ENCODE assay signal across 10 cellular contexts in the genomic region with DNA sequence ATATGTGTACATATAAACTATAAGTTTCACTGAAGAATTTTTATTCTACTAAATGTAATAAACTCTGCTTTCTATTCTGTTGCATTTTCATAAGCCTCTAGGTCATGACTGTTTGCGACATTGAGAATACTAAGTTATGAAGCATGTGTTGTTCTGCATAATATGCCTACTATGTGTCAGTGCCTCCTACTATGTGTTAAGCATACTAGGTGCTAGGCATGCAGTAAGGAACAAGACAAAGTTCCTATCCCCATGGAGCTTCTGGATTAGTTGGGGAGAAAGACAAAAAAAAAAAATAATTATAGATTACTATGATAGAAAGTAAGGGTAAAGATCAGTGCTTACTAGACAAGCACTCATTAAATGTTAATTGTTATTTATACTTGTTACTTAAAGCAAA. TPM values are rescaled to one million over a fixed set of nuclear protein-coding genes. Genes with fewer than 3 reads are reported as not detected.
DNase-seq lines count a peak whose midpoint lies in the region; ATAC-seq and TF ChIP-seq lines count a peak whose summit lies in the region.
"Had no signal": no experiment of that assay in that cellular context is flagged by ENCODE, and none has a peak within 500 bp of the region (broad histone marks: within the 10 kb centered on the region; RNA-seq: fewer than 3 reads in every experiment).

No MANE protein-coding gene starts in this region.

- H3K9me3 Mint-ChIP-seq in Caco-2 (ENCODE audit: unreplicated experiment), result no peaks in the 10 kb centered on the region

- H3K4me3 Mint-ChIP-seq in Caco-2 (ENCODE audit: unreplicated experiment), result peak overlapping the region; percentile 93

- no peak overlapping the region for H3K27ac Mint-ChIP-seq in Caco-2 (ENCODE audit: unreplicated experiment)

- H3K36me3 ChIP-seq in Caco-2 (ENCODE audit: control insufficient read depth, insufficient read depth, low read length) (no peaks in the 10 kb centered on the region), Loucy (ENCODE audit: insufficient read depth, low read length) (no peaks in the 10 kb centered on the region), endocrine pancreas (ENCODE audit: control insufficient read depth, insufficient read depth, low read length) (no peaks in the 10 kb centered on the region), osteoblast (ENCODE audit: insufficient read depth, low read length) (no peaks in the 10 kb centered on the region)

- peak overlapping the region; percentile 92 for H3K9ac ChIP-seq in Loucy (ENCODE audit: low read depth, low read length, poor library complexity, severe bottlenecking)
- no peak overlapping the region for H3K9ac ChIP-seq in endocrine pancreas (ENCODE audit: control insufficient read depth, insufficient read depth, low read length)

- H3K27ac ChIP-seq in osteoblast (ENCODE audit: low read depth, low read length), result no peak overlapping the region

- intact Hi-C loops in Caco-2 (cut with micrococcal nuclease; ENCODE audit: unreplicated experiment), result no loop called here

- no peaks in the 10 kb centered on the region for H3K9me2 ChIP-seq in Loucy (replicated peaks; ENCODE audit: low read depth, low read length)

- H3K4me3 ChIP-seq in Caco-2 (ENCODE audit: low read depth, low read length), result no peak overlapping the region
- peak overlapping the region; percentile 83 for H3K4me3 ChIP-seq in Loucy (ENCODE audit: low read length, poor library complexity, severe bottlenecking)
- peak overlapping the region; percentile 91 for H3K4me3 ChIP-seq in endocrine pancreas (ENCODE audit: control insufficient read depth, insufficient read depth, low read length)
- peak overlapping the region; percentile 95 for H3K4me3 ChIP-seq in osteoblast (ENCODE audit: insufficient read depth, low read length)

- no peaks in the 10 kb centered on the region for H3K27me3 Mint-ChIP-seq in Caco-2 (ENCODE audit: insufficient read depth, unreplicated experiment)

- H3K27me3 ChIP-seq in Caco-2 (replicated peaks; ENCODE audit: control insufficient read depth, insufficient read depth, low read length), result no peaks in the 10 kb centered on the region
- H3K27me3 ChIP-seq in Loucy (ENCODE audit: insufficient read depth, low read length, poor library complexity, severe bottlenecking), result no peaks in the 10 kb centered on the region
- H3K27me3 ChIP-seq in endocrine pancreas (ENCODE audit: control insufficient read depth, insufficient read depth, low read length), result no peaks in the 10 kb centered on the region
- H3K27me3 ChIP-seq in osteoblast (ENCODE audit: insufficient read depth, low read length), result no peaks in the 10 kb centered on the region

- DNase-seq in Caco-2 (no peak), osteoblast (ENCODE audit: insufficient read length, low spot score, missing footprints) (no peak), HEK293T (ENCODE audit: extremely low spot score) (no peak)
- DNase-seq: activated gamma-delta T cell; nucleus accumbens; stimulated activated CD4-positive, alpha-beta T cell treated with anti-CD3 and anti-CD28 coated beads, Interleukin-4, amount 100 ng/mL, for 4 hours had no signal

- no peak for ATAC-seq in HG03521 (IDR thresholded peaks at IDR 0.05; ENCODE audit: unreplicated experiment)
- ATAC-seq in GM21367 (IDR thresholded peaks at IDR 0.05; ENCODE audit: unreplicated experiment), result no peak

- no peaks in the 10 kb centered on the region for H3K4me1 Mint-ChIP-seq in Caco-2 (ENCODE audit: low read depth, unreplicated experiment)

- POLR2A ChIA-PET in Caco-2 (lab: Charles Lee), result no interaction called here
- POLR2A ChIA-PET in HEK293T (lab: Yijun Ruan, JAX), result interaction anchor here (0.6 to 0.8 kb wide), 2 partner anchors 64 to 1163 kb away, joined by 3 read pairs; no protein-coding TSS in a partner anchor

- H3K9me3 ChIP-seq in Caco-2, result no peaks in the 10 kb centered on the region
- no peaks in the 10 kb centered on the region for H3K9me3 ChIP-seq in Loucy (ENCODE audit: insufficient read depth, low read depth, low read length)
- no peaks in the 10 kb centered on the region for H3K9me3 ChIP-seq in endocrine pancreas (ENCODE audit: control insufficient read depth, low read length)
- no peaks in the 10 kb centered on the region for H3K9me3 ChIP-seq in osteoblast (ENCODE audit: low read depth, low read length)

- H3K4me2 ChIP-seq in Loucy (ENCODE audit: low read depth, low read length, poor library complexity, severe bottlenecking) (peak overlapping the region; percentile 86), osteoblast (ENCODE audit: insufficient read depth, low read length) (peak overlapping the region; percentile 99)

- H3K4me1 ChIP-seq in Caco-2 (peaks cover under 1% of the 10 kb centered on the region), Loucy (ENCODE audit: insufficient read depth, low read length, poor library complexity, severe bottlenecking) (peaks cover 38% of the 10 kb centered on the region), endocrine pancreas (ENCODE audit: control insufficient read depth, insufficient read depth, low read length) (peaks cover 22% of the 10 kb centered on the region), osteoblast (ENCODE audit: insufficient read depth, low read length) (peaks cover 22% of the 10 kb centered on the region)

- CTCF ChIA-PET in Caco-2 (lab: Charles Lee), result no interaction called here
- CTCF ChIA-PET in HEK293T (lab: Yijun Ruan, JAX), result interaction anchor here (0.6 kb wide), 1 partner anchor 1336 kb away, joined by 3 read pairs; no protein-coding TSS in a partner anchor

- no peaks in the 10 kb centered on the region for H3F3A ChIP-seq in Loucy (ENCODE audit: low read depth)

- H2AFZ ChIP-seq in Loucy (ENCODE audit: low read length), result no peak overlapping the region
- no peak overlapping the region for H2AFZ ChIP-seq in osteoblast (ENCODE audit: low read length)

- H4K20me1 ChIP-seq in Loucy (ENCODE audit: insufficient read depth, low read length, poor library complexity, severe bottlenecking) (peaks cover 45% of the 10 kb centered on the region), osteoblast (ENCODE audit: insufficient read depth, low read length) (peaks cover 13% of the 10 kb centered on the region)

- BruUV-seq in Caco-2 (replicated peaks; lab: Mats Ljungman, UMichigan), result no TSS peak

- H3K36me3 Mint-ChIP-seq in Caco-2 (ENCODE audit: insufficient read depth, unreplicated experiment), result peaks cover 16% of the 10 kb centered on the region

- TF ChIP-seq CTCF in Caco-2 (IDR thresholded peaks at IDR 0.05; ENCODE audit: insufficient read depth in 1 of 2, low read depth in 1 of 2, low read length in 1 of 2, severe bottlenecking in 1 of 2, unreplicated experiment in 1 of 2) (no peak), Loucy (conservative IDR thresholded peaks at IDR 0.05; ENCODE audit: low read length) (no peak), osteoblast (IDR thresholded peaks at IDR 0.05; ENCODE audit: extremely low read depth, low read depth, low read length) (no peak)

- H3K79me2 ChIP-seq in Loucy (ENCODE audit: insufficient read depth, low read length), result peaks cover 69% of the 10 kb centered on the region
- peaks cover 91% of the 10 kb centered on the region for H3K79me2 ChIP-seq in osteoblast (ENCODE audit: insufficient read depth, low read length)

TF ChIP-seq in HEK293T, 16 proteins besides CTCF, POLR2A, EP300 and RAD21:
- TF ChIP-seq SUZ12 (IDR thresholded peaks at IDR 0.05), result no peak
- TF ChIP-seq, protein P1, sequence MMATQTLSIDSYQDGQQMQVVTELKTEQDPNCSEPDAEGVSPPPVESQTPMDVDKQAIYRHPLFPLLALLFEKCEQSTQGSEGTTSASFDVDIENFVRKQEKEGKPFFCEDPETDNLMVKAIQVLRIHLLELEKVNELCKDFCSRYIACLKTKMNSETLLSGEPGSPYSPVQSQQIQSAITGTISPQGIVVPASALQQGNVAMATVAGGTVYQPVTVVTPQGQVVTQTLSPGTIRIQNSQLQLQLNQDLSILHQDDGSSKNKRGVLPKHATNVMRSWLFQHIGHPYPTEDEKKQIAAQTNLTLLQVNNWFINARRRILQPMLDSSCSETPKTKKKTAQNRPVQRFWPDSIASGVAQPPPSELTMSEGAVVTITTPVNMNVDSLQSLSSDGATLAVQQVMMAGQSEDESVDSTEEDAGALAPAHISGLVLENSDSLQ (IDR thresholded peaks at IDR 0.05), result no peak
- no peak for TF ChIP-seq NFRKB (IDR thresholded peaks at IDR 0.05)
- no peak for TF ChIP-seq ARNT (IDR thresholded peaks at IDR 0.05)
- TF ChIP-seq ELF4 (IDR thresholded peaks at IDR 0.05), result no peak
- no peak for TF ChIP-seq ZNF384 (IDR thresholded peaks at IDR 0.05)
- no peak for TF ChIP-seq LEF1 (IDR thresholded peaks at IDR 0.05; ENCODE audit: borderline replicate concordance)
- TF ChIP-seq FOXM1 (IDR thresholded peaks at IDR 0.05; ENCODE audit: borderline replicate concordance), result no peak
- no peak for TF ChIP-seq FOXK2 (IDR thresholded peaks at IDR 0.05)
- no peak for TF ChIP-seq TARDBP (IDR thresholded peaks at IDR 0.05)
- no peak for TF ChIP-seq L3MBTL2 (conservative IDR thresholded peaks at IDR 0.05)
- TF ChIP-seq CTBP1 (IDR thresholded peaks at IDR 0.05; ENCODE audit: borderline replicate concordance), result no peak
- no peak for TF ChIP-seq SP1 (IDR thresholded peaks at IDR 0.05)
- no peak for TF ChIP-seq HDGF (IDR thresholded peaks at IDR 0.05; ENCODE audit: borderline replicate concordance)
- no peak for TF ChIP-seq BHLHE40 (IDR thresholded peaks at IDR 0.05; ENCODE audit: borderline replicate concordance)

RNA-seq across cellular contexts. Expression of a gene that starts 1.3 kb away (rescaled TPM):
- total RNA-seq in Caco-2 (2022), result 20.0 and 23.0 TPM in 2 replicates
- total RNA-seq in osteoblast, result 42.7 and 63.9 TPM in 2 replicates

RNA-seq across cellular contexts. Expression of a gene that starts 2.1 kb away (rescaled TPM):
- total RNA-seq in Caco-2 (2022) (22.4 and 32.4 TPM in 2 replicates), osteoblast (90.5 and 102 TPM in 2 replicates)
